9 cellular contexts compared by ENCODE assay signal in genomic region chr17:64385187-64386083, GRCh38. TPM values are rescaled to one million over a fixed set of nuclear protein-coding genes. Genes with fewer than 3 reads are reported as not detected.
A peak's percentile ranks its signal among the peaks of the same experiment; 100 is the strongest.
DNase-seq lines count a peak whose midpoint lies in the region; FAIRE-seq and TF ChIP-seq lines count a peak whose summit lies in the region.
"Had no signal": no experiment of that assay in that cellular context is flagged by ENCODE, and none has a peak within 500 bp of the region (broad histone marks: within the 10 kb centered on the region; RNA-seq: fewer than 3 reads in every experiment).

No MANE protein-coding gene starts in this region.

- H2AFZ ChIP-seq in keratinocyte (ENCODE audit: control insufficient read depth, low read length), result peak overlapping the region; percentile 10

- H3K9me1 ChIP-seq in keratinocyte (ENCODE audit: control insufficient read depth, extremely low read depth, insufficient read depth, low read length), result no peaks in the 10 kb centered on the region

- peak overlapping the region in 10 of 11 experiments; percentile 65 to 78 (median 72); a peak in 21 of 22 replicates for H3K27ac ChIP-seq in BLaER1 treated with 17β-estradiol and CSF1 and Interleukin-3, amounts not matched to agents 10 nM and 100 nM
- H3K27ac ChIP-seq in keratinocyte (ENCODE audit: control insufficient read depth, insufficient read depth, low read length), result no peak overlapping the region
- H3K27ac ChIP-seq: epithelial cell of prostate had no signal

- H3K4me1 ChIP-seq in BLaER1 treated with 17β-estradiol and CSF1 and Interleukin-3, amounts not matched to agents 10 nM and 100 nM, result peaks cover 66 to 99% (median 84%) of the 10 kb centered on the region in 10 experiments
- H3K4me1 ChIP-seq in adipocyte (ENCODE audit: control insufficient read depth, insufficient read depth, low read length), result peaks cover 26% of the 10 kb centered on the region
- H3K4me1 ChIP-seq in keratinocyte (ENCODE audit: control insufficient read depth, extremely low read depth, insufficient read depth, low read length), result peaks cover 14% of the 10 kb centered on the region

- FAIRE-seq in keratinocyte (lab: Jason Lieb, UNC), result no peak

- H4K20me1 ChIP-seq in BLaER1 treated with 17β-estradiol and CSF1 and Interleukin-3, amounts not matched to agents 10 nM and 100 nM, result peaks cover 0 to 53% (median 0%) of the 10 kb centered on the region in 11 experiments; a peak in 2 of 22 replicates
- no peaks in the 10 kb centered on the region for H4K20me1 ChIP-seq in keratinocyte (ENCODE audit: control insufficient read depth, extremely low read depth, insufficient read depth, low read length)

- DNase-seq in LoVo (ENCODE audit: low spot score) (peak; percentile 56), adipocyte (ENCODE audit: low read depth) (peak; percentile 57), keratinocyte (ENCODE audit: low read depth, low spot score) (no peak), HuH-7 (ENCODE audit: low spot score) (no peak), GF-D8 (lab: John Stamatoyannopoulos, UW) (no peak), mucosa of gallbladder (ENCODE audit: low spot score) (no peak)
- DNase-seq in stimulated activated CD8-positive, alpha-beta memory T cell treated with anti-CD3 and anti-CD28 coated beads, Interleukin-4, amount 100 ng/mL, for 1 hour (ENCODE audit: low read depth in 2 of 2, low spot score in 1 of 2), result peak; percentile 31 to 44

- peak overlapping the region in 8 of 10 experiments; percentile 19 to 73 (median 55); a peak in 15 of 20 replicates for H3K4me3 ChIP-seq in BLaER1 treated with 17β-estradiol and CSF1 and Interleukin-3, amounts not matched to agents 10 nM and 100 nM
- peak overlapping the region; percentile 31 for H3K4me3 ChIP-seq in adipocyte (ENCODE audit: low read length)
- no peak overlapping the region for H3K4me3 ChIP-seq in keratinocyte (ENCODE audit: control insufficient read depth in 2 of 3, extremely low read depth in 1 of 3, insufficient read depth in 2 of 3, low read depth in 1 of 3, low read length in 3 of 3)

- TF ChIP-seq CTCF in keratinocyte (optimal IDR thresholded peaks at IDR 0.05 in 1 of 3, IDR thresholded peaks at IDR 0.05 in 1 of 3, conservative IDR thresholded peaks at IDR 0.05 in 1 of 3; ENCODE audit: extremely low read depth in 1 of 3, insufficient read depth in 2 of 3, low read length in 3 of 3), result no peak

- no peaks in the 10 kb centered on the region for H3K27me3 ChIP-seq in BLaER1 treated with 17β-estradiol and CSF1 and Interleukin-3, amounts not matched to agents 10 nM and 100 nM
- no peaks in the 10 kb centered on the region for H3K27me3 ChIP-seq in adipocyte (replicated peaks; ENCODE audit: control insufficient read depth, insufficient read depth, low read length)
- H3K27me3 ChIP-seq in keratinocyte (ENCODE audit: control insufficient read depth, extremely low read depth, insufficient read depth, low read length), result peaks cover 8% of the 10 kb centered on the region

- dilution Hi-C loops in keratinocyte (cut with MboI; ENCODE audit: extremely low pct_ligation_motif_present, low sequenced_read_pairs), result no loop called here

- H3K9ac ChIP-seq in BLaER1 treated with 17β-estradiol and CSF1 and Interleukin-3, amounts not matched to agents 10 nM and 100 nM, result peak overlapping the region; percentile 1 to 78 (median 61); a peak in 18 of 22 replicates
- H3K9ac ChIP-seq in adipocyte (ENCODE audit: low read length) (peak overlapping the region; percentile 3), keratinocyte (ENCODE audit: control insufficient read depth, extremely low read depth, insufficient read depth, low read length) (no peak overlapping the region)

- no peaks in the 10 kb centered on the region for H3K79me2 ChIP-seq in keratinocyte (ENCODE audit: control insufficient read depth, insufficient read depth, low read length)

- H3K36me3 ChIP-seq in BLaER1 treated with 17β-estradiol and CSF1 and Interleukin-3, amounts not matched to agents 10 nM and 100 nM, result peaks cover 0 to 65% (median 0%) of the 10 kb centered on the region in 11 experiments; a peak in 8 of 22 replicates
- no peaks in the 10 kb centered on the region for H3K36me3 ChIP-seq in adipocyte (ENCODE audit: control insufficient read depth, insufficient read depth, low read length, severe bottlenecking)
- H3K36me3 ChIP-seq in keratinocyte (ENCODE audit: control insufficient read depth in 2 of 2, extremely low read depth in 1 of 2, insufficient read depth in 2 of 2, low read length in 2 of 2), result no peaks in the 10 kb centered on the region

- no peaks in the 10 kb centered on the region for H3K9me3 ChIP-seq in BLaER1 treated with 17β-estradiol and CSF1 and Interleukin-3, amounts not matched to agents 10 nM and 100 nM (replicated peaks in 1 of 11)
- H3K9me3 ChIP-seq in adipocyte (ENCODE audit: control insufficient read depth, low read length), result no peaks in the 10 kb centered on the region
- H3K9me3 ChIP-seq in keratinocyte (ENCODE audit: control insufficient read depth, low read depth, low read length), result no peaks in the 10 kb centered on the region

- H3K4me2 ChIP-seq in BLaER1 treated with 17β-estradiol and CSF1 and Interleukin-3, amounts not matched to agents 10 nM and 100 nM, result peak overlapping the region; percentile 71 to 98 (median 93)
- H3K4me2 ChIP-seq in keratinocyte (ENCODE audit: control insufficient read depth, extremely low read depth, insufficient read depth, low read depth, low read length), result peak overlapping the region; percentile 41

RNA-seq across cellular contexts. Expression of gene PECAM1, which starts 5.2 kb away (rescaled TPM):
- 0.01 TPM in 2 of 3 replicates, not detected in the other for polyA plus RNA-seq in keratinocyte
- polyA plus RNA-seq in keratinocyte (2011; ENCODE audit: low read depth), result 0.92 TPM
- polyA plus RNA-seq in keratinocyte (2011; cell fraction: cytosol; rRNA removed), result not detected in 2 replicates
- polyA plus RNA-seq in keratinocyte (2011; cell fraction: nucleus; rRNA removed), result 0.03 and 0.11 TPM in 2 replicates
- polyA plus RNA-seq in keratinocyte (2012; ENCODE audit: low replicate concordance), result 0.14 TPM in 1 of 2 replicates, not detected in the other
- 0.56 TPM in 1 of 3 replicates, not detected in the others for polyA minus RNA-seq in keratinocyte
- not detected for polyA minus RNA-seq in keratinocyte (2011; cell fraction: cytosol; rRNA and poly(A)+ RNA removed)
- polyA minus RNA-seq in keratinocyte (2011; cell fraction: nucleus; rRNA and poly(A)+ RNA removed), result not detected in 2 replicates
- total RNA-seq in mucosa of gallbladder, result 113 TPM

Comparison
In these comparisons a context has a peak if more than half of its experiments do, and no peak if none do; other contexts are left out.
1. H3K4me3 ChIP-seq: peak in BLaER1 treated with 17β-estradiol and CSF1 and Interleukin-3, amounts not matched to agents 10 nM and 100 nM (8 of 10) and adipocyte (single experiment); none in keratinocyte (0 of 3).
2. DNase-seq: peak in LoVo (single experiment), adipocyte (single experiment) and stimulated activated CD8-positive, alpha-beta memory T cell treated with anti-CD3 and anti-CD28 coated beads, Interleukin-4, amount 100 ng/mL, for 1 hour (2 of 2); none in keratinocyte (single experiment), HuH-7 (single experiment), GF-D8 (single experiment) and mucosa of gallbladder (single experiment).